Comparison of ENCODE assay signal across 10 cellular contexts in genomic region chr3:195910499-195910845, GRCh38. TPM values are rescaled to one million over a fixed set of nuclear protein-coding genes. Genes with fewer than 3 reads are reported as not detected.
DNase-seq lines count a peak whose midpoint lies in the region; ATAC-seq and TF ChIP-seq lines count a peak whose summit lies in the region.
"Had no signal": no experiment of that assay in that cellular context is flagged by ENCODE, and none has a peak within 500 bp of the region (broad histone marks: within the 10 kb centered on the region; RNA-seq: fewer than 3 reads in every experiment).

No MANE protein-coding gene starts in this region.

- H3K27ac ChIP-seq in Panc1 (ENCODE audit: low read length) (peak overlapping the region; percentile 92), esophagus (ENCODE audit: low read depth in 2 of 2, low read length in 1 of 2) (peak overlapping the region; percentile 89 to 94), rectal smooth muscle tissue (ENCODE audit: low read depth, low read length) (no peak overlapping the region)

- H3K27me3 ChIP-seq in Panc1 (ENCODE audit: control insufficient read depth, insufficient read depth, low read length): no peaks in the 10 kb centered on the region
- no peaks in the 10 kb centered on the region for H3K27me3 ChIP-seq in esophagus (ENCODE audit: control insufficient read depth in 1 of 2, insufficient read depth in 2 of 2, low read length in 2 of 2)
- H3K27me3 ChIP-seq in rectal smooth muscle tissue (ENCODE audit: control insufficient read depth, insufficient read depth, low read length): no peaks in the 10 kb centered on the region
- H3K27me3 ChIP-seq: left lung had no signal

- TF ChIP-seq CTCF in GM10266 (IDR thresholded peaks at IDR 0.05; ENCODE audit: control insufficient read depth, insufficient read depth, low read depth, missing control alignments) (no peak), Panc1 (IDR thresholded peaks at IDR 0.05) (no peak)

- no peaks in the 10 kb centered on the region for H3K36me3 ChIP-seq in Panc1 (ENCODE audit: control insufficient read depth, insufficient read depth, low read length)
- no peaks in the 10 kb centered on the region for H3K36me3 ChIP-seq in esophagus (ENCODE audit: control insufficient read depth in 2 of 2, insufficient read depth in 2 of 2, low read length in 1 of 2)
- no peaks in the 10 kb centered on the region for H3K36me3 ChIP-seq in rectal smooth muscle tissue (ENCODE audit: control insufficient read depth, insufficient read depth, low read length)
- H3K36me3 ChIP-seq: left lung had no signal

- intact Hi-C loops in Panc1 (cut with micrococcal nuclease; ENCODE audit: unreplicated experiment): no loop called here

- no peak for ATAC-seq in Panc1

- POLR2A ChIA-PET in Panc1 (lab: Charles Lee): interaction anchor here (0.6 to 0.7 kb wide), 2 partner anchors 697 to 1805 kb away, joined by 6 read pairs; no protein-coding TSS in a partner anchor

- peak; percentile 26 for DNase-seq in GM10266 (ENCODE audit: extremely low spot score)
- DNase-seq in Panc1 (ENCODE audit: low read depth, low spot score): no peak
- DNase-seq in cerebellar cortex (ENCODE audit: low spot score): no peak
- no peak for DNase-seq in NCI-H187 treated with DMSO at 0.1 percent for 48 hours (lab: John Stamatoyannopoulos, UW)
- DNase-seq in DMS153 treated with DMSO at 0.1 percent for 48 hours (lab: John Stamatoyannopoulos, UW; ENCODE audit: unreplicated experiment): no peak
- DNase-seq in HuH-7 (ENCODE audit: low spot score): no peak
- DNase-seq: effector memory CD4-positive, alpha-beta T cell had no signal

- WGBS in esophagus, 2 donors: 68 to 73% methylated on average over 8 of the region's 8 CpGs

- H3K4me1 ChIP-seq in Panc1 (ENCODE audit: control insufficient read depth, insufficient read depth, low read length) (peaks cover 50% of the 10 kb centered on the region), esophagus (ENCODE audit: control insufficient read depth in 2 of 2, insufficient read depth in 2 of 2, low read length in 1 of 2) (peaks cover 8 to 21% of the 10 kb centered on the region in 2 donors), rectal smooth muscle tissue (ENCODE audit: control insufficient read depth, insufficient read depth, low read length) (peaks cover 16% of the 10 kb centered on the region)

- BruUV-seq in Panc1 (replicated peaks; lab: Mats Ljungman, UMichigan): no TSS peak

- H3K9me3 ChIP-seq in Panc1 (ENCODE audit: control insufficient read depth, insufficient read depth, low read depth, low read length): no peaks in the 10 kb centered on the region
- H3K9me3 ChIP-seq in esophagus (ENCODE audit: control insufficient read depth in 2 of 2, insufficient read depth in 1 of 2, low read depth in 1 of 2, low read length in 1 of 2): no peaks in the 10 kb centered on the region
- H3K9me3 ChIP-seq: left lung had no signal

- in situ Hi-C loops in Panc1 (cut with HindIII; ENCODE audit: low pct_unique_long_range_greater_than_20kb, low sequenced_read_pairs): no loop called here

- H3K4me3 ChIP-seq in Panc1 (ENCODE audit: low read depth in 2 of 2, low read length in 2 of 2) (no peak overlapping the region; a peak in 1 of 4 replicates), esophagus (ENCODE audit: low read depth in 1 of 2, low read length in 2 of 2) (no peak overlapping the region), rectal smooth muscle tissue (ENCODE audit: low read length) (peak overlapping the region; percentile 77)

- no peak overlapping the region for H3K9ac ChIP-seq in rectal smooth muscle tissue (ENCODE audit: low read length)

- CTCF ChIA-PET in Panc1 (lab: Charles Lee): interaction anchor here (1.6 kb wide), 1 partner anchor 16 kb away, joined by 6 read pairs; no protein-coding TSS in a partner anchor

RNA-seq across cellular contexts. Expression of gene TNK2, which starts 2.1 kb away (rescaled TPM):
- 72.3 TPM for total RNA-seq in Panc1 (2021; ENCODE audit: unreplicated experiment)
- polyA plus RNA-seq in Panc1 (2012; ENCODE audit: insufficient read length): 89.5 TPM
- 10 to 100 TPM; 38.8 to 87.5 TPM for polyA plus RNA-seq in esophagus
